8 cellular contexts compared by ENCODE assay signal in the genomic region with DNA sequence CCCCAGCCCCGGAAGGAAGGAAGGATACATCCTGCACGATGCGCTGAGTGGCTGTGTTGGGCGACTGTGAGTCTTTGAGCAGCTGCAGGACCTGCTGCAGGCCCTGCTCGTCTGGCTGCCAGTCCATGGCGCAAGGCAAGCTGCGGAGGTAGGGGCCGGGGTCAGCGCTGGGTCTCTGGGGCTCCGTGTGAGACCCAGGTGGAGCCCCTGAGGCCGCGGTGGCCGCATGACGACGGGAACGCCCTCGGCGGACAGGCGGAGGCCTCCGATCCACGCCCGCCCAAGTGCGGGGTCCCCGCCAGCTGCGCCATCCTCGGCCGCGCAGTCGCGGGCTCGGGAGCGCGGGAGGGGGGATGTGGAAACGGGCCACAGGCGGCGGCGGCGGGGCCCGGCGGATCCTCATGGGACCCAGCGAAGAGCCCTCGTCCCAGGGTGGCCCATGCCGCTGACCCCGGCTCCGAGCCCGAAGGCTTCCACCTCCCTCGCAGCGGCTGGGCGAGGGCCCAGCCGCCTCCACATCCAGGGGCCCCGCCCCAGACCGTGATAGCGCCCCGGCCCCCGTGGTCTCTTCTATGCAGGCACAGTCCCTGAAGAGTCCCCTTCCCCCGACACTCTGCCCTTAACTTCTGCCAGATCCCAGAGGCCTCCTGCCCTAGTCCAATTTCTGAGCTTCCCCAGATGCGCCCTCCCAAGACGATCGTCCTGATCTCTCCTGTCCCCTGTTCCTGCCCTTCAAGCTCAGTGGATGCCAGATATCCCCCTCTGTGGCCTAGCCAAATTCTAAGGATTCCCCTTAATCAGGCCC. TPM values are rescaled to one million over a fixed set of nuclear protein-coding genes. Genes with fewer than 3 reads are reported as not detected.
DNase-seq lines count a peak whose midpoint lies in the region; ATAC-seq and TF ChIP-seq lines count a peak whose summit lies in the region.

No MANE protein-coding gene starts in this region.

- H3K4me3 Mint-ChIP-seq in Calu3 (ENCODE audit: low read depth, unreplicated experiment): peak overlapping the region; percentile 96

- WGBS in mesodermal cell (ENCODE audit: insufficient coverage in 2 of 2), 2 experiments: 12 to 19% methylated on average over 36 to 51 of the region's 59 CpGs

- intact Hi-C loops in Calu3 (cut with micrococcal nuclease; ENCODE audit: unreplicated experiment) (no loop called here), PC-9 (cut with micrococcal nuclease; ENCODE audit: unreplicated experiment) (no loop called here), dorsolateral prefrontal cortex (cut with DNase I) (loop anchor here (1.0 to 5.0 kb wide), 4 partner anchors 38 to 109 kb away; a partner anchor contains a TSS), vagina (cut with DNase I) (no loop called here)

- TF ChIP-seq CTCF in Calu3 (IDR thresholded peaks at IDR 0.05; ENCODE audit: unreplicated experiment) (no peak), PC-9 (conservative IDR thresholded peaks at IDR 0.05) (no peak), dorsolateral prefrontal cortex (IDR thresholded peaks at IDR 0.05 in 54 of 56, conservative IDR thresholded peaks at IDR 0.05 in 2 of 56; ENCODE audit: low read depth in 1 of 56, partially characterized antibody in 56 of 56) (peak in 1 of 56 donors; percentile 3), vagina (IDR thresholded peaks at IDR 0.05) (no peak)

- H3K4me1 Mint-ChIP-seq in Calu3 (ENCODE audit: low read depth, unreplicated experiment): peaks cover 15% of the 10 kb centered on the region

- H3K79me2 ChIP-seq in PC-9 (ENCODE audit: low read depth): peaks cover 77% of the 10 kb centered on the region

- peaks cover 64% of the 10 kb centered on the region for H3F3A ChIP-seq in PC-9 (ENCODE audit: insufficient read depth, low read depth)

- peak overlapping the region; percentile 100 for H3K4me2 ChIP-seq in PC-9

- H3K36me3 Mint-ChIP-seq in Calu3 (ENCODE audit: insufficient read depth, unreplicated experiment): peaks cover 52% of the 10 kb centered on the region

- no peak for ATAC-seq in HG03432 (IDR thresholded peaks at IDR 0.05; ENCODE audit: unreplicated experiment)
- ATAC-seq in GM21360 (IDR thresholded peaks at IDR 0.05; ENCODE audit: unreplicated experiment): no peak

- 0 out of 2 replicates have a peak overlapping the region, but pooled peaks have one; percentile 47 for H2AFZ ChIP-seq in PC-9

- H3K27me3 ChIP-seq in PC-9 (ENCODE audit: insufficient read depth, low read depth) (no peaks in the 10 kb centered on the region), dorsolateral prefrontal cortex (no peaks in the 10 kb centered on the region), vagina (no peaks in the 10 kb centered on the region)

- H3K27ac Mint-ChIP-seq in Calu3 (ENCODE audit: unreplicated experiment): peak overlapping the region; percentile 89

- H3K36me3 ChIP-seq in PC-9 (ENCODE audit: low read depth) (peaks cover 36% of the 10 kb centered on the region), mesodermal cell (ENCODE audit: control insufficient read depth, insufficient read depth, low read length) (peaks cover 46% of the 10 kb centered on the region), vagina (peaks cover 0 to 22% of the 10 kb centered on the region in 2 donors)

- peaks cover 31% of the 10 kb centered on the region; the same call in 1 of the 2 replicates for H4K20me1 ChIP-seq in PC-9 (ENCODE audit: insufficient read depth)

- POLR2A ChIA-PET in PC-9 (lab: Charles Lee; ENCODE audit: unreplicated experiment): interaction anchor here (0.6 kb wide), 1 partner anchor 446 kb away, joined by 5 read pairs; no protein-coding TSS in a partner anchor

- no peaks in the 10 kb centered on the region for H3K27me3 Mint-ChIP-seq in Calu3 (ENCODE audit: unreplicated experiment)

- H3K27ac ChIP-seq in PC-9: peak overlapping the region; percentile 42
- H3K27ac ChIP-seq in dorsolateral prefrontal cortex: peak overlapping the region in 57 of 59 donors; percentile 19 to 96 (median 88)
- H3K27ac ChIP-seq in mesodermal cell (ENCODE audit: low read depth, low read length, severe bottlenecking): peak overlapping the region; percentile 93
- peak overlapping the region; percentile 95 for H3K27ac ChIP-seq in vagina

- H3K9me3 ChIP-seq in PC-9 (ENCODE audit: insufficient read depth, low read depth) (no peaks in the 10 kb centered on the region), mesodermal cell (ENCODE audit: control insufficient read depth, low read length) (no peaks in the 10 kb centered on the region), vagina (no peaks in the 10 kb centered on the region)

- DNase-seq in Calu3 (no peak), PC-9 (no peak), dorsolateral prefrontal cortex (peak in 3 of 10 donors; percentile 21 to 58 (median 57)), vagina (ENCODE audit: extremely low spot score in 2 of 2) (no peak), NCI-H187 treated with DMSO at 0.1 percent for 48 hours (lab: John Stamatoyannopoulos, UW) (no peak)

- H3K4me3 ChIP-seq in PC-9: peak overlapping the region; percentile 76
- H3K4me3 ChIP-seq in dorsolateral prefrontal cortex: peak overlapping the region; percentile 52 to 83 (median 71)
- peak overlapping the region; percentile 81 for H3K4me3 ChIP-seq in mesodermal cell (ENCODE audit: extremely low read depth, insufficient read depth, low read length, poor library complexity, severe bottlenecking)
- peak overlapping the region; percentile 78 to 84 for H3K4me3 ChIP-seq in vagina

- TF ChIP-seq POLR2A in vagina (IDR thresholded peaks at IDR 0.05): no peak

- no peaks in the 10 kb centered on the region for H3K9me2 ChIP-seq in PC-9 (ENCODE audit: insufficient read depth)

- no peaks in the 10 kb centered on the region for H3K9me3 Mint-ChIP-seq in Calu3 (ENCODE audit: low read depth, unreplicated experiment)

- H3K4me1 ChIP-seq in PC-9 (replicated peaks; ENCODE audit: insufficient read depth) (peaks cover 14% of the 10 kb centered on the region; the same call in 1 of the 2 replicates), mesodermal cell (ENCODE audit: control insufficient read depth, insufficient read depth, low read length, poor library complexity, severe bottlenecking) (no peaks in the 10 kb centered on the region), vagina (peaks cover 49% of the 10 kb centered on the region)

- CTCF ChIA-PET in Calu3 (lab: Charles Lee): interaction anchor here (0.5 to 0.7 kb wide), 3 partner anchors 37 to 995 kb away, joined by 3 to 4 read pairs (median 3); no protein-coding TSS in a partner anchor
- CTCF ChIA-PET in PC-9 (lab: Charles Lee): interaction anchor here (0.6 kb wide), 1 partner anchor 38 kb away, joined by 4 read pairs; no protein-coding TSS in a partner anchor

- BruUV-seq in Calu3 (replicated peaks; lab: Mats Ljungman, UMichigan) (no TSS peak), PC-9 (replicated peaks; lab: Mats Ljungman, UMichigan) (no TSS peak)

RNA-seq across cellular contexts. Expression of a gene that starts 2.7 kb away (rescaled TPM):
- 67.0 and 87.6 TPM in 2 replicates for total RNA-seq in Calu3 (2022)
- 67.4 and 77.5 TPM in 2 replicates for total RNA-seq in PC-9 (2021)
- 100 to 1,000 TPM; 125 to 233 (median 181) TPM for total RNA-seq in dorsolateral prefrontal cortex
- 58.9 TPM for polyA plus RNA-seq in mesodermal cell (2013, experiment 1 of 2)
- 50.4 TPM for polyA plus RNA-seq in mesodermal cell (2013, experiment 2 of 2)
- total RNA-seq in vagina: 85.7 TPM

RNA-seq across cellular contexts. Expression of a gene that starts 13.4 kb away (rescaled TPM):
- total RNA-seq in Calu3 (2022) (124 and 128 TPM in 2 replicates), PC-9 (2021) (173 and 194 TPM in 2 replicates), dorsolateral prefrontal cortex (100 to 1,000 TPM in 68 of 120 experiments, 10 to 100 TPM in 52; 70.9 to 152 (median 104) TPM), vagina (227 TPM)
- polyA plus RNA-seq in mesodermal cell (2013, experiment 1 of 2): 142 TPM
- 126 TPM for polyA plus RNA-seq in mesodermal cell (2013, experiment 2 of 2)

RNA-seq across cellular contexts. Expression of a gene that starts 16.2 kb away (rescaled TPM):
- total RNA-seq in Calu3 (2022): 52.2 and 53.8 TPM in 2 replicates
- 72.8 and 81.9 TPM in 2 replicates for total RNA-seq in PC-9 (2021)
- total RNA-seq in dorsolateral prefrontal cortex: 10 to 100 TPM; 44.1 to 94.0 (median 65.5) TPM
- polyA plus RNA-seq in mesodermal cell (2013, experiment 1 of 2): 87.7 TPM
- polyA plus RNA-seq in mesodermal cell (2013, experiment 2 of 2): 78.6 TPM
- 59.9 TPM for total RNA-seq in vagina

RNA-seq across cellular contexts. Expression of a gene that starts 24.6 kb away (rescaled TPM):
- total RNA-seq in Calu3 (2022) (6.7 and 7.1 TPM in 2 replicates), PC-9 (2021) (21.0 and 21.9 TPM in 2 replicates), dorsolateral prefrontal cortex (10 to 100 TPM in 16 of 120 experiments, 1 to 10 TPM in 104; 4.4 to 13.3 (median 8.2) TPM), vagina (5.6 TPM)
- 14.4 TPM for polyA plus RNA-seq in mesodermal cell (2013, experiment 1 of 2)
- polyA plus RNA-seq in mesodermal cell (2013, experiment 2 of 2): 13.0 TPM

RNA-seq across cellular contexts. Expression of a gene that starts 30.5 kb away (rescaled TPM):
- total RNA-seq in Calu3 (2022): not detected in 2 replicates
- total RNA-seq in PC-9 (2021): not detected in 2 replicates
- total RNA-seq in dorsolateral prefrontal cortex: under 1 TPM in 9 of 120 experiments, not detected in 111; 0.24 to 0.53 (median 0.29) TPM
- not detected for polyA plus RNA-seq in mesodermal cell (2013, experiment 1 of 2)
- not detected for polyA plus RNA-seq in mesodermal cell (2013, experiment 2 of 2)
- 1.2 TPM for total RNA-seq in vagina

Comparison
In these comparisons a context has a peak if more than half of its experiments do, and no peak if none do; other contexts are left out.
1. H3K27ac ChIP-seq: peak in every context shown above with its lines; median percentile 95 in vagina; 93 in mesodermal cell; 88 in dorsolateral prefrontal cortex; 42 in PC-9.
2. intact Hi-C loops: an anchor here in dorsolateral prefrontal cortex (1.0 to 5.0 kb wide); none called in Calu3, PC-9 and vagina.